ENCODE assay signal across 7 cellular contexts in genomic region chr11:33946930-33947329, GRCh38. TPM values are rescaled to one million over a fixed set of nuclear protein-coding genes. Genes with fewer than 3 reads are reported as not detected.
"Had no signal": no experiment of that assay in that cellular context is flagged by ENCODE, and none has a peak within 500 bp of the region (broad histone marks: within the 10 kb centered on the region; RNA-seq: fewer than 3 reads in every experiment).

No MANE protein-coding gene starts in this region.

- DNase-seq: IMR-90, KBM-7, KG1 had no signal

- FAIRE-seq: HepG2, HTR-8/SVneo had no signal

- H3K27me3 Mint-ChIP-seq: IgD-negative memory B cell had no signal

- H3K27ac ChIP-seq: HL-60 had no signal

- ATAC-seq: HepG2 had no signal

- H3K27ac Mint-ChIP-seq: IgD-negative memory B cell had no signal

- H3K4me3 Mint-ChIP-seq: IgD-negative memory B cell had no signal

RNA-seq across cellular contexts. Expression of gene LMO2, which starts 55.1 kb away (rescaled TPM):
- total RNA-seq: HepG2, IMR-90 had no signal
- polyA plus RNA-seq: HepG2, IMR-90 had no signal
